ENCODE assay signal across 14 cellular contexts in the genomic region with DNA sequence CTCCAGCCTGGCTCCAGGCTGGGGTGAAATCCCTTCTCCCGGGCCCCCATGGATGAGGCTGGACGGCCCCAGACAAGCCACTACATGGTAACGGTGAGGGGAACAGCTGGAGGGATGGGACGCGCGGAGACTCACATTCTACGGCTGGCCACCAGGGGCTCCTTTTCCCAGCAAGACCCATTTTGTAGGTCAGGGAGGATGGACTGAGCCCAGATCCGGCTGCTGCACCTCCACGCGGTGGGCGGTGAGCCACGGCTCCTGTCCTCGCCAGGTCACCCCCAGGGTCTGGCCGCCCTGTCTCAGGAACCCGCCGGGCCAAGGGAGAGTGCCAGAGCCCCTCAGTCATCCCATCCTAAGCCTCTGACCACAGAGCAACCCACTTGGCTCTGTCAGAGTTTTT.
"Had no signal": no experiment of that assay in that cellular context is flagged by ENCODE, and none has a peak within 500 bp of the region (broad histone marks: within the 10 kb centered on the region; RNA-seq: fewer than 3 reads in every experiment).

No MANE protein-coding gene starts in this region.

- H3K9me3 ChIP-seq: gastrocnemius medialis had no signal

- DNase-seq: activated CD4-positive, alpha-beta memory T cell treated with anti-CD3 and anti-CD28 coated beads, Interleukin-2, amount 10 ng/mL, durations not matched to agents 7 days and 5 days; activated CD4-positive, alpha-beta T cell treated with anti-CD3 and anti-CD28 coated beads for 36 hours; activated naive CD4-positive, alpha-beta T cell treated with anti-CD3 and anti-CD28 coated beads, Interleukin-2, amount 10 ng/mL, durations not matched to agents 7 days and 5 days; activated T-cell treated with anti-CD3 and anti-CD28 coated beads, Interleukin-2, amount 50 U/mL, for 24 hours; endodermal cell; erythroblast; gastrocnemius medialis; mesenchymal stem cell; ovary; T-helper 1 cell; T1000 had no signal

- H3K4me3 ChIP-seq: gastrocnemius medialis, left lung, ovary had no signal

- H3K36me3 ChIP-seq: gastrocnemius medialis, left lung, ovary had no signal

- H3K27ac ChIP-seq: gastrocnemius medialis, left lung, ovary had no signal

- FAIRE-seq: keratinocyte had no signal

- ATAC-seq: activated CD4-positive, alpha-beta T cell treated with anti-CD3 and anti-CD28 coated beads for 36 hours; gastrocnemius medialis; left lung; stimulated activated effector memory CD8-positive, alpha-beta T cell treated with anti-CD3 and anti-CD28 coated beads, Interleukin-12 subunit alpha, Interleukin-12 subunit beta, amount 100 ng/mL, for 72 hours had no signal

- H3K27ac Mint-ChIP-seq: activated CD4-positive, alpha-beta memory T cell treated with anti-CD3 and anti-CD28 coated beads, Interleukin-2, amount 10 ng/mL, durations not matched to agents 7 days and 5 days; activated CD4-positive, alpha-beta T cell treated with anti-CD3 and anti-CD28 coated beads for 36 hours; activated naive CD4-positive, alpha-beta T cell treated with anti-CD3 and anti-CD28 coated beads, Interleukin-2, amount 10 ng/mL, durations not matched to agents 7 days and 5 days; activated T-cell treated with anti-CD3 and anti-CD28 coated beads, Interleukin-2, amount 50 U/mL, for 24 hours; endodermal cell; stimulated activated effector memory CD8-positive, alpha-beta T cell treated with anti-CD3 and anti-CD28 coated beads, Interleukin-12 subunit alpha, Interleukin-12 subunit beta, amount 100 ng/mL, for 72 hours had no signal

- H3K4me1 Mint-ChIP-seq: activated CD4-positive, alpha-beta memory T cell treated with anti-CD3 and anti-CD28 coated beads, Interleukin-2, amount 10 ng/mL, durations not matched to agents 7 days and 5 days; activated CD4-positive, alpha-beta T cell treated with anti-CD3 and anti-CD28 coated beads for 36 hours; activated naive CD4-positive, alpha-beta T cell treated with anti-CD3 and anti-CD28 coated beads, Interleukin-2, amount 10 ng/mL, durations not matched to agents 7 days and 5 days; endodermal cell; stimulated activated effector memory CD8-positive, alpha-beta T cell treated with anti-CD3 and anti-CD28 coated beads, Interleukin-12 subunit alpha, Interleukin-12 subunit beta, amount 100 ng/mL, for 72 hours had no signal

- H3K4me3 Mint-ChIP-seq: activated CD4-positive, alpha-beta memory T cell treated with anti-CD3 and anti-CD28 coated beads, Interleukin-2, amount 10 ng/mL, durations not matched to agents 7 days and 5 days; activated CD4-positive, alpha-beta T cell treated with anti-CD3 and anti-CD28 coated beads for 36 hours; activated naive CD4-positive, alpha-beta T cell treated with anti-CD3 and anti-CD28 coated beads, Interleukin-2, amount 10 ng/mL, durations not matched to agents 7 days and 5 days; activated T-cell treated with anti-CD3 and anti-CD28 coated beads, Interleukin-2, amount 50 U/mL, for 24 hours; endodermal cell; stimulated activated effector memory CD8-positive, alpha-beta T cell treated with anti-CD3 and anti-CD28 coated beads, Interleukin-12 subunit alpha, Interleukin-12 subunit beta, amount 100 ng/mL, for 72 hours had no signal

- H3K4me1 ChIP-seq: gastrocnemius medialis, left lung had no signal

- H3K36me3 Mint-ChIP-seq: activated naive CD4-positive, alpha-beta T cell treated with anti-CD3 and anti-CD28 coated beads, Interleukin-2, amount 10 ng/mL, durations not matched to agents 7 days and 5 days; stimulated activated effector memory CD8-positive, alpha-beta T cell treated with anti-CD3 and anti-CD28 coated beads, Interleukin-12 subunit alpha, Interleukin-12 subunit beta, amount 100 ng/mL, for 72 hours had no signal

- H3K27me3 Mint-ChIP-seq: activated CD4-positive, alpha-beta memory T cell treated with anti-CD3 and anti-CD28 coated beads, Interleukin-2, amount 10 ng/mL, durations not matched to agents 7 days and 5 days had no signal

- H3K27me3 ChIP-seq: ovary had no signal
